ENCODE assay signal across 27 cellular contexts in the genomic region with DNA sequence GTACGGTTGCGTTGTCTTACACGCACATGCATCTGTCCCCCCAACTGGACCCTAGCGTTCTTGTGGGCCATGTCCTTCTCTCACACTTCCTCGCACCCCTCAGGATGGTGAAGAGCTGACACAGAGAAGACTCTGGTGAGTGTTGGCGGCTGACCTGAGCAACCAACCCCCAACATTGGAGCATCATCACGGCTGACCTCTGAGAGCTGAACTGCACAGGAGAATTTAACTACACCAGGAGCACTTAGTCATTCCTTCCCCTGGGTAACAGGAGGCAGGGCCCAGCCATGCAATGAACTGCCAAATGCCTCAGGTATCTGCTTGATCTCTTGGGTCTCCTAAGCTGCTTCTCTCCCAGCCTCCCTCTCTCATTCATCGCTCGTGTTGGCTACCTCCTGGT.
DNase-seq lines count a peak whose midpoint lies in the region; ATAC-seq, FAIRE-seq and TF ChIP-seq lines count a peak whose summit lies in the region.
"Had no signal": no experiment of that assay in that cellular context is flagged by ENCODE, and none has a peak within 500 bp of the region (broad histone marks: within the 10 kb centered on the region; RNA-seq: fewer than 3 reads in every experiment).

No MANE protein-coding gene starts in this region.

- no peak for TF ChIP-seq EP300 in K562 (IDR thresholded peaks at IDR 0.05; ENCODE audit: low read length)

- no peak for TF ChIP-seq RAD21 in K562 (CRISPR knock-in tag; conservative IDR thresholded peaks at IDR 0.05 in 1 of 2, IDR thresholded peaks at IDR 0.05 in 1 of 2)

- H3K18ac ChIP-seq in neuronal stem cell (ENCODE audit: low read length) = peak overlapping the region; percentile 28

- CTCF ChIA-PET in K562 (lab: Yijun Ruan, JAX; ENCODE audit: low intra/inter-chr PET ratio) = no interaction called here

- H2BK12ac ChIP-seq in neuronal stem cell (ENCODE audit: low read length) = no peak overlapping the region

- TF ChIP-seq POLR2A in K562 (conservative IDR thresholded peaks at IDR 0.05) = no peak

- peak; percentile 74 for FAIRE-seq in K562 (lab: Jason Lieb, UNC)
- FAIRE-seq: GM12878 had no signal

- peaks cover 26% of the 10 kb centered on the region for H3K27me3 Mint-ChIP-seq in glutamatergic neuron (ENCODE audit: unreplicated experiment)

- H3K4me3 Mint-ChIP-seq in glutamatergic neuron (ENCODE audit: unreplicated experiment) = peak overlapping the region; percentile 65
- H3K4me3 Mint-ChIP-seq: B cell; CD4-positive, CD25-positive, alpha-beta regulatory T cell; H9; HFFc6 had no signal

- H3K4me1 Mint-ChIP-seq in glutamatergic neuron (ENCODE audit: low read depth, unreplicated experiment) = peaks cover 86% of the 10 kb centered on the region

- H4K20me1 ChIP-seq in BLaER1 treated with 17β-estradiol and CSF1 and Interleukin-3, amounts not matched to agents 10 nM and 100 nM = no peaks in the 10 kb centered on the region
- H4K20me1 ChIP-seq in K562 (replicated peaks; ENCODE audit: control insufficient read depth, insufficient read depth, low read length) = no peaks in the 10 kb centered on the region

- POLR2A ChIA-PET in K562 (lab: Yijun Ruan, JAX) = interaction anchor here (0.6 to 1.4 kb wide), 5 partner anchors 8 to 29 kb away, joined by 3 to 4 read pairs (median 3); no protein-coding TSS in a partner anchor

- no peak overlapping the region for H2BK5ac ChIP-seq in neuronal stem cell (ENCODE audit: low read length)

- H3K27me3 ChIP-seq in BLaER1 treated with 17β-estradiol and CSF1 and Interleukin-3, amounts not matched to agents 10 nM and 100 nM = no peaks in the 10 kb centered on the region
- H3K27me3 ChIP-seq in K562 (ENCODE audit: control insufficient read depth in 2 of 2, insufficient read depth in 2 of 2, low read length in 2 of 2) (no peaks in the 10 kb centered on the region), neuronal stem cell (ENCODE audit: control insufficient read depth in 3 of 3, insufficient read depth in 3 of 3, low read depth in 1 of 3, low read length in 3 of 3) (no peaks in the 10 kb centered on the region)
- H3K27me3 ChIP-seq: Peyer's patch, SJSA1 had no signal

- DNase-seq in K562 (ENCODE audit: extremely low read depth in 1 of 4, low spot score in 3 of 4) (peak; percentile 32 to 70 (median 50)), glutamatergic neuron (no peak), neuronal stem cell (ENCODE audit: low spot score) (no peak), AG08396 (ENCODE audit: low spot score) (no peak), NOMO-1 (lab: John Stamatoyannopoulos, UW; ENCODE audit: unreplicated experiment in 2 of 2) (no peak)
- DNase-seq in activated CD4-positive, alpha-beta T cell treated with anti-CD3 and anti-CD28 coated beads for 1 hour = no peak
- no peak for DNase-seq in activated T-cell treated with anti-CD3 and anti-CD28 coated beads, Interleukin-2, amount 50 U/mL, for 48 hours
- DNase-seq: CD4-positive, CD25-positive, alpha-beta regulatory T cell; COR-L47; DMS 273 treated with DMSO at 0.1 percent for 48 hours; DND-41; H9; HFFc6; MV-4-11; NCI-H1105 treated with DMSO at 0.1 percent for 48 hours; NCI-H2029 treated with DMSO at 0.1 percent for 48 hours; NCI-H226; NCI-H510A treated with DMSO at 0.1 percent for 48 hours; NCI-H748 treated with DMSO at 0.1 percent for 48 hours; NK-92 treated with Interleukin-12 subunit alpha and Interleukin-12 subunit beta, amount 100 ng/mL, for 24 hours; Peyer's patch had no signal

- 67% methylated on average over 9 of the region's 9 CpGs for WGBS in K562 (ENCODE audit: insufficient coverage, low coverage, missing lambda C conversion rate)
- whole genome bisulfite sequencing in neuronal stem cell (ENCODE audit: extremely low coverage in 2 of 2, insufficient read length in 2 of 2, insufficient replicate concordance in 1 of 2), 2 donors = no CpG with 5 or more reads among the region's 9 CpGs

- H3K4me2 ChIP-seq in BLaER1 treated with 17β-estradiol and CSF1 and Interleukin-3, amounts not matched to agents 10 nM and 100 nM = peak overlapping the region in 8 of 11 experiments; percentile 82 to 96 (median 92); a peak in 15 of 22 replicates
- H3K4me2 ChIP-seq in K562 (ENCODE audit: insufficient read depth, low read length) (peak overlapping the region; percentile 19; the same call in 1 of the 2 replicates), neuronal stem cell (ENCODE audit: insufficient read depth, low read length, poor library complexity, severe bottlenecking) (no peak overlapping the region)
- H3K4me2 ChIP-seq: KMS-11 had no signal

- H2BK15ac ChIP-seq in neuronal stem cell (ENCODE audit: low read length) = no peak overlapping the region

- in situ Hi-C loops in K562 (cut with MboI) = no loop called here

- no peaks in the 10 kb centered on the region for H3K36me3 Mint-ChIP-seq in glutamatergic neuron (ENCODE audit: unreplicated experiment)

- no peaks in the 10 kb centered on the region for H3K79me1 ChIP-seq in neuronal stem cell (ENCODE audit: low read depth, low read length)

- no peaks in the 10 kb centered on the region for H3K9me3 ChIP-seq in BLaER1 treated with 17β-estradiol and CSF1 and Interleukin-3, amounts not matched to agents 10 nM and 100 nM (replicated peaks in 1 of 11)
- H3K9me3 ChIP-seq in K562 (replicated peaks; ENCODE audit: control insufficient read depth, insufficient read depth, low read depth, low read length) = no peaks in the 10 kb centered on the region
- peaks cover 0 to 3% of the 10 kb centered on the region in 2 donors for H3K9me3 ChIP-seq in neuronal stem cell (replicated peaks in 1 of 2; ENCODE audit: control insufficient read depth in 2 of 2, insufficient read depth in 1 of 2, low read depth in 1 of 2, low read length in 2 of 2)
- H3K9me3 ChIP-seq: Peyer's patch, SJSA1 had no signal

- intact Hi-C loops in K562 (cut with micrococcal nuclease) = no loop called here

- no TSS peak for BruUV-seq in K562 (replicated peaks; lab: Mats Ljungman, UMichigan)

- H2AK5ac ChIP-seq in neuronal stem cell (ENCODE audit: low read depth, low read length) = peak overlapping the region; percentile 65

- peaks cover 48 to 90% (median 81%) of the 10 kb centered on the region in 10 experiments for H3K4me1 ChIP-seq in BLaER1 treated with 17β-estradiol and CSF1 and Interleukin-3, amounts not matched to agents 10 nM and 100 nM
- peaks cover 46 to 55% of the 10 kb centered on the region in 2 experiments for H3K4me1 ChIP-seq in K562 (replicated peaks in 1 of 2; ENCODE audit: control insufficient read depth in 2 of 2, insufficient read depth in 2 of 2, low read length in 2 of 2)
- H3K4me1 ChIP-seq in neuronal stem cell (ENCODE audit: control insufficient read depth in 2 of 2, insufficient read depth in 1 of 2, low read depth in 1 of 2, low read length in 2 of 2) = peaks cover 36 to 65% of the 10 kb centered on the region in 2 donors
- H3K4me1 ChIP-seq: Peyer's patch had no signal

- H3K27ac ChIP-seq in BLaER1 treated with 17β-estradiol and CSF1 and Interleukin-3, amounts not matched to agents 10 nM and 100 nM = peak overlapping the region in 4 of 11 experiments; percentile 29 to 83 (median 82); a peak in 5 of 22 replicates
- peak overlapping the region; percentile 19; the same call in 2 of the 3 replicates for H3K27ac ChIP-seq in K562 (ENCODE audit: extremely low read depth, low read depth, low read length)
- H3K27ac ChIP-seq in neuronal stem cell (replicated peaks; ENCODE audit: low read length) = no peak overlapping the region
- H3K27ac ChIP-seq: KMS-11, Peyer's patch, SJSA1 had no signal

- peak; percentile 68 for ATAC-seq in K562
- ATAC-seq: GM12878, Right ventricle myocardium inferior had no signal

- no peak overlapping the region for H3K4me3 ChIP-seq in BLaER1 treated with 17β-estradiol and CSF1 and Interleukin-3, amounts not matched to agents 10 nM and 100 nM
- H3K4me3 ChIP-seq in K562 = no peak overlapping the region
- H3K4me3 ChIP-seq in neuronal stem cell (ENCODE audit: low read length in 2 of 2) = no peak overlapping the region
- H3K4me3 ChIP-seq: GM12878, Peyer's patch, SJSA1 had no signal

- peaks cover 25% of the 10 kb centered on the region for H3K9me3 Mint-ChIP-seq in glutamatergic neuron (ENCODE audit: unreplicated experiment)
- H3K9me3 Mint-ChIP-seq: H9, HFFc6 had no signal

- H3K14ac ChIP-seq in neuronal stem cell (ENCODE audit: low read length) = no peak overlapping the region

- peak overlapping the region; percentile 40 for H3K27ac Mint-ChIP-seq in glutamatergic neuron (ENCODE audit: unreplicated experiment)
- H3K27ac Mint-ChIP-seq: B cell; CD4-positive, CD25-positive, alpha-beta regulatory T cell; HFFc6 had no signal

- no peak overlapping the region for H3K23ac ChIP-seq in neuronal stem cell (ENCODE audit: low read depth, low read length, poor library complexity)

- H3K9me1 ChIP-seq in K562 (ENCODE audit: control insufficient read depth, insufficient read depth, low read length) = no peaks in the 10 kb centered on the region

- H3K4ac ChIP-seq in neuronal stem cell (ENCODE audit: low read length) = no peak overlapping the region

- H3K36me3 ChIP-seq in BLaER1 treated with 17β-estradiol and CSF1 and Interleukin-3, amounts not matched to agents 10 nM and 100 nM = no peaks in the 10 kb centered on the region
- H3K36me3 ChIP-seq in K562 (ENCODE audit: control insufficient read depth, insufficient read depth, low read length) (no peaks in the 10 kb centered on the region), neuronal stem cell (replicated peaks in 1 of 2; ENCODE audit: control insufficient read depth in 2 of 2, insufficient read depth in 2 of 2, low read length in 2 of 2) (no peaks in the 10 kb centered on the region)
- H3K36me3 ChIP-seq: Peyer's patch, SJSA1 had no signal

- no peak overlapping the region for H4K8ac ChIP-seq in neuronal stem cell (ENCODE audit: low read depth, low read length)

- H3K9ac ChIP-seq in BLaER1 treated with 17β-estradiol and CSF1 and Interleukin-3, amounts not matched to agents 10 nM and 100 nM = no peak overlapping the region
- H3K9ac ChIP-seq in K562 (ENCODE audit: insufficient read depth in 1 of 2, low read depth in 2 of 2, low read length in 2 of 2) (0 out of 4 replicates have a peak overlapping the region, but pooled peaks of 1 of the 2 experiments have one; percentile 9), neuronal stem cell (ENCODE audit: low read depth, low read length, poor library complexity) (no peak overlapping the region)
- H3K9ac ChIP-seq: KMS-11 had no signal

- H2AFZ ChIP-seq in K562 (ENCODE audit: low read depth, low read length) = 0 out of 2 replicates have a peak overlapping the region, but pooled peaks have one; percentile 11
- no peak overlapping the region for H2AFZ ChIP-seq in neuronal stem cell (ENCODE audit: low read length)

- TF ChIP-seq CTCF in K562 (IDR thresholded peaks at IDR 0.05 in 2 of 3, conservative IDR thresholded peaks at IDR 0.05 in 1 of 3; ENCODE audit: insufficient read depth in 2 of 3, low read depth in 1 of 3, low read length in 3 of 3) = no peak
- no peak for TF ChIP-seq CTCF in glutamatergic neuron (IDR thresholded peaks at IDR 0.05; ENCODE audit: partially characterized antibody, unreplicated experiment)

- H4K91ac ChIP-seq in neuronal stem cell (ENCODE audit: low read depth, low read length, poor library complexity) = no peak overlapping the region

- H2BK120ac ChIP-seq in neuronal stem cell (ENCODE audit: low read depth, low read length) = no peak overlapping the region

- H3K79me2 ChIP-seq in K562 (ENCODE audit: control insufficient read depth, insufficient read depth, low read length) = no peaks in the 10 kb centered on the region

TF ChIP-seq in K562, 482 proteins besides CTCF, POLR2A, EP300 and RAD21 (continues in another document):
- TF ChIP-seq ZNF384 (IDR thresholded peaks at IDR 0.05; ENCODE audit: low read depth, low read length) (no peak), FOXP1 (CRISPR knock-in tag; IDR thresholded peaks at IDR 0.05) (no peak)

Comparison
In these comparisons a context has a peak if more than half of its experiments do, and no peak if none do; other contexts are left out.
1. DNase-seq: peak in K562 (4 of 4); none in glutamatergic neuron (single experiment), neuronal stem cell (single experiment), AG08396 (single experiment), activated CD4-positive, alpha-beta T cell treated with anti-CD3 and anti-CD28 coated beads for 1 hour (single experiment), NOMO-1 (0 of 2) and activated T-cell treated with anti-CD3 and anti-CD28 coated beads, Interleukin-2, amount 50 U/mL, for 48 hours (0 of 2).